ENCODE assay signal across 20 cellular contexts in genomic region chr6:141486942-141487341, GRCh38.
"Had no signal": no experiment of that assay in that cellular context is flagged by ENCODE, and none has a peak within 500 bp of the region (broad histone marks: within the 10 kb centered on the region; RNA-seq: fewer than 3 reads in every experiment).

No MANE protein-coding gene starts in this region.

- H3K9me3 ChIP-seq: left lung, tibial artery had no signal

- H3K4me3 ChIP-seq: left lung, lung, ovary, tibial artery had no signal

- H3K27me3 Mint-ChIP-seq: activated CD4-positive, alpha-beta T cell treated with anti-CD3 and anti-CD28 coated beads for 36 hours; activated naive CD8-positive, alpha-beta T cell treated with anti-CD3 and anti-CD28 coated beads for 36 hours; effector memory CD8-positive, alpha-beta T cell; naive thymus-derived CD4-positive, alpha-beta T cell; stimulated activated naive CD8-positive, alpha-beta T cell treated with anti-CD3 and anti-CD28 coated beads, Interleukin-15, amount 100 ng/mL, for 72 hours had no signal

- H3K27ac ChIP-seq: left lung, ovary, tibial artery had no signal

- H3K27ac Mint-ChIP-seq: activated CD4-positive, alpha-beta T cell treated with anti-CD3 and anti-CD28 coated beads for 36 hours; activated naive CD8-positive, alpha-beta T cell treated with anti-CD3 and anti-CD28 coated beads for 36 hours; WTC11 had no signal

- H3K4me3 Mint-ChIP-seq: activated CD4-positive, alpha-beta T cell treated with anti-CD3 and anti-CD28 coated beads for 36 hours; activated naive CD8-positive, alpha-beta T cell treated with anti-CD3 and anti-CD28 coated beads for 36 hours; effector memory CD8-positive, alpha-beta T cell; naive thymus-derived CD4-positive, alpha-beta T cell; stimulated activated naive CD8-positive, alpha-beta T cell treated with anti-CD3 and anti-CD28 coated beads, Interleukin-15, amount 100 ng/mL, for 72 hours; WTC11 had no signal

- H3K27me3 ChIP-seq: left lung, ovary, tibial artery had no signal

- DNase-seq: activated CD4-positive, alpha-beta T cell treated with anti-CD3 and anti-CD28 coated beads for 36 hours; activated CD4-positive, alpha-beta T cell treated with anti-CD3 and anti-CD28 coated beads, Interleukin-2, amount 50 U/mL, for 4 hours; activated naive CD4-positive, alpha-beta T cell treated with Interleukin-2 at 50 U/mL for 16 hours; activated naive CD8-positive, alpha-beta T cell treated with anti-CD3 and anti-CD28 coated beads for 36 hours; activated T-cell treated with anti-CD3 and anti-CD28 coated beads, Interleukin-2, amount 50 U/mL, for 48 hours; central memory CD4-positive, alpha-beta T cell; effector memory CD8-positive, alpha-beta T cell; foreskin melanocyte; left lung; naive thymus-derived CD4-positive, alpha-beta T cell; ovary; right cardiac atrium; stimulated activated CD4-positive, alpha-beta T cell treated with anti-CD3 and anti-CD28 coated beads, Interleukin-12 subunit alpha, Interleukin-12 subunit beta, amount 100 ng/mL, for 4 hours; stimulated activated CD4-positive, alpha-beta T cell treated with anti-CD3 and anti-CD28 coated beads, Interleukin-4, amount 100 ng/mL, for 4 hours; stimulated activated naive CD8-positive, alpha-beta T cell treated with anti-CD3 and anti-CD28 coated beads, Interleukin-15, amount 100 ng/mL, for 72 hours; T-helper 9 cell; tibial artery had no signal

- H3K9me3 Mint-ChIP-seq: effector memory CD8-positive, alpha-beta T cell; stimulated activated naive CD8-positive, alpha-beta T cell treated with anti-CD3 and anti-CD28 coated beads, Interleukin-15, amount 100 ng/mL, for 72 hours had no signal

- H3K36me3 ChIP-seq: left lung, ovary, tibial artery had no signal

- ATAC-seq: activated CD4-positive, alpha-beta T cell treated with anti-CD3 and anti-CD28 coated beads for 36 hours; effector memory CD8-positive, alpha-beta T cell; esophagus mucosa; left lung; naive thymus-derived CD4-positive, alpha-beta T cell; right cardiac atrium; stimulated activated naive CD8-positive, alpha-beta T cell treated with anti-CD3 and anti-CD28 coated beads, Interleukin-15, amount 100 ng/mL, for 72 hours; WTC11 had no signal
